8 cellular contexts compared by ENCODE assay signal in genomic region chr5:138077064-138077696, GRCh38. TPM values are rescaled to one million over a fixed set of nuclear protein-coding genes. Genes with fewer than 3 reads are reported as not detected.
DNase-seq lines count a peak whose midpoint lies in the region; ATAC-seq, FAIRE-seq and TF ChIP-seq lines count a peak whose summit lies in the region.

No MANE protein-coding gene starts in this region.

- no peak overlapping the region; the same call in 2 of the 3 replicates for H3K4me2 ChIP-seq in A549

- WGBS in A549 (ENCODE audit: missing lambda C conversion rate), result 26% methylated on average over 5 of the region's 5 CpGs

- H3K27ac ChIP-seq in A549, result no peak overlapping the region
- peak overlapping the region in 3 of 59 donors; percentile 1 to 9 (median 1) for H3K27ac ChIP-seq in dorsolateral prefrontal cortex

- no peaks in the 10 kb centered on the region for H3K27me3 ChIP-seq in dorsolateral prefrontal cortex

- intact Hi-C loops in dorsolateral prefrontal cortex (cut with DNase I), result loop anchor here (5.0 kb wide), 1 partner anchor 55 kb away; no protein-coding TSS in a partner anchor

- H3K9me3 ChIP-seq in A549, result no peaks in the 10 kb centered on the region

- TF ChIP-seq POLR2A in A549 (IDR thresholded peaks at IDR 0.05; ENCODE audit: low read length), result no peak

- peak; percentile 43 for FAIRE-seq in A549 (lab: Jason Lieb, UNC)

- peak; percentile 73 to 78 for DNase-seq in A549 (ENCODE audit: low read depth in 1 of 2, low spot score in 1 of 2)
- peak; percentile 8 for DNase-seq in NCI-H2107 treated with DMSO at 0.1 percent for 48 hours (lab: John Stamatoyannopoulos, UW; ENCODE audit: unreplicated experiment)
- peak; percentile 51 for DNase-seq in activated CD4-positive, CD25-positive, alpha-beta regulatory T cell treated with anti-CD3 and anti-CD28 coated beads, Interleukin-2, amount 50 U/mL, for 72 hours
- DNase-seq in dorsolateral prefrontal cortex, result peak in 9 of 10 donors; percentile 30 to 81 (median 59)
- peak; percentile 74 to 80 for DNase-seq in lung microvascular endothelial cell (ENCODE audit: low read depth in 2 of 2)
- DNase-seq in stimulated activated CD8-positive, alpha-beta memory T cell treated with anti-CD3 and anti-CD28 coated beads, Interleukin-4, amount 100 ng/mL, for 4 hours (ENCODE audit: low read depth in 2 of 2, low spot score in 1 of 2), result peak; percentile 1 to 8

- no peaks in the 10 kb centered on the region for H3K4me1 ChIP-seq in A549

- peak; percentile 89 to 93 for TF ChIP-seq RAD21 in A549 (conservative IDR thresholded peaks at IDR 0.05 in 1 of 2, IDR thresholded peaks at IDR 0.05 in 1 of 2)

- H3K4me3 ChIP-seq in A549 (no peak overlapping the region), dorsolateral prefrontal cortex (no peak overlapping the region)

- POLR2A ChIA-PET in A549 (lab: Yijun Ruan, JAX), result interaction anchor here (1.0 kb wide), 1 partner anchor 56 kb away, joined by 5 read pairs; no protein-coding TSS in a partner anchor

- no peak for TF ChIP-seq EP300 in A549 (IDR thresholded peaks at IDR 0.05)

- ATAC-seq in A549 (peak; percentile 89 to 92), HG03097 (IDR thresholded peaks at IDR 0.05; ENCODE audit: low FRiP score, unreplicated experiment) (no peak)

- CTCF ChIA-PET in A549 (lab: Yijun Ruan, JAX), result interaction anchor here (0.5 to 17.5 kb wide), 44 partner anchors 9 to 1548 kb away, joined by 3 to 291 read pairs (median 4); partner anchors contain the start of genes FAM13B, KIF20A and NME5

- TF ChIP-seq CTCF in A549 (IDR thresholded peaks at IDR 0.05), result peak; percentile 94
- peak; percentile 89 for TF ChIP-seq CTCF in GM12873 (IDR thresholded peaks at IDR 0.05; ENCODE audit: insufficient read depth, low read depth, low read length, missing control alignments)
- peak; percentile 71 to 97 (median 90) for TF ChIP-seq CTCF in dorsolateral prefrontal cortex (IDR thresholded peaks at IDR 0.05 in 54 of 56, conservative IDR thresholded peaks at IDR 0.05 in 2 of 56; ENCODE audit: low read depth in 1 of 56, partially characterized antibody in 56 of 56)

TF ChIP-seq in A549, 52 proteins besides CTCF, POLR2A, EP300 and RAD21:
- TF ChIP-seq HOXA7 (CRISPR knock-in tag; IDR thresholded peaks at IDR 0.05), result no peak
- peak; percentile 89 for TF ChIP-seq SMC3 (IDR thresholded peaks at IDR 0.05)
- TF ChIP-seq E2F6 (IDR thresholded peaks at IDR 0.05; ENCODE audit: borderline replicate concordance, low read depth), result no peak
TF ChIP-seq in A549: peak in this region for 1.

RNA-seq across cellular contexts. Expression of gene WNT8A, which starts 6.7 kb away (rescaled TPM):
- not detected in 2 replicates for polyA plus RNA-seq in A549 (2011; rRNA removed)
- polyA plus RNA-seq in A549 (2012; cell fraction: cytosol; rRNA removed), result not detected in 2 replicates
- polyA plus RNA-seq in A549 (2012; cell fraction: nucleus; rRNA removed), result not detected in 2 replicates
- not detected in 3 replicates for polyA plus RNA-seq in A549 (2017; fragmentation: RNase III; extraction: RNeasy Plus Mini Kit Qiagen cat#74134 plus additional on column Dnase treatment)
- not detected in 2 replicates for polyA minus RNA-seq in A549 (2011; rRNA and poly(A)+ RNA removed)
- total RNA-seq in dorsolateral prefrontal cortex, result 1 to 10 TPM in 9 of 120 experiments, under 1 TPM in 68, not detected in 43; 0.28 to 1.5 (median 0.52) TPM
- total RNA-seq in lung microvascular endothelial cell, result not detected in 2 replicates

RNA-seq across cellular contexts. Expression of gene FAM13B, which starts 44.3 kb away (rescaled TPM):
- polyA plus RNA-seq in A549 (2011; rRNA removed), result 12.2 and 15.1 TPM in 2 replicates
- 4.5 and 5.3 TPM in 2 replicates for polyA plus RNA-seq in A549 (2012; cell fraction: cytosol; rRNA removed)
- 5.6 and 9.1 TPM in 2 replicates for polyA plus RNA-seq in A549 (2012; cell fraction: nucleus; rRNA removed)
- 14.9 to 17.4 TPM (median 15.4 TPM) in 3 replicates for polyA plus RNA-seq in A549 (2017; fragmentation: RNase III; extraction: RNeasy Plus Mini Kit Qiagen cat#74134 plus additional on column Dnase treatment)
- 13.9 and 15.4 TPM in 2 replicates for polyA minus RNA-seq in A549 (2011; rRNA and poly(A)+ RNA removed)
- 100 to 1,000 TPM in 22 of 120 experiments, 10 to 100 TPM in 98; 61.9 to 120 (median 86.7) TPM for total RNA-seq in dorsolateral prefrontal cortex
- 10.9 and 21.6 TPM in 2 replicates for total RNA-seq in lung microvascular endothelial cell

Comparison
In these comparisons a context has a peak if more than half of its experiments do, and no peak if none do; other contexts are left out.
1. DNase-seq: peak in every context shown above with its lines; median percentile 77 in lung microvascular endothelial cell; 76 in A549; 59 in dorsolateral prefrontal cortex; 51 in activated CD4-positive, CD25-positive, alpha-beta regulatory T cell treated with anti-CD3 and anti-CD28 coated beads, Interleukin-2, amount 50 U/mL, for 72 hours; 8 in NCI-H2107 treated with DMSO at 0.1 percent for 48 hours; 4 in stimulated activated CD8-positive, alpha-beta memory T cell treated with anti-CD3 and anti-CD28 coated beads, Interleukin-4, amount 100 ng/mL, for 4 hours.